9 cellular contexts compared by ENCODE assay signal in genomic region chr3:14319654-14320182, GRCh38.
DNase-seq lines count a peak whose midpoint lies in the region; ATAC-seq and TF ChIP-seq lines count a peak whose summit lies in the region.
"Had no signal": no experiment of that assay in that cellular context is flagged by ENCODE, and none has a peak within 500 bp of the region (broad histone marks: within the 10 kb centered on the region; RNA-seq: fewer than 3 reads in every experiment).

No MANE protein-coding gene starts in this region.

- H3K9me3 ChIP-seq in neural progenitor cell (ENCODE audit: low read depth), result no peaks in the 10 kb centered on the region

- H3K27me3 ChIP-seq in neural progenitor cell, result peaks cover 3% of the 10 kb centered on the region

- H3K36me3 ChIP-seq in neural progenitor cell, result no peaks in the 10 kb centered on the region

- peaks cover 2% of the 10 kb centered on the region for H3K27me3 Mint-ChIP-seq in neural progenitor cell (ENCODE audit: insufficient read depth, low read depth)
- H3K27me3 Mint-ChIP-seq: stimulated activated naive CD8-positive, alpha-beta T cell treated with anti-CD3 and anti-CD28 coated beads, Interleukin-15, Interleukin-2, amounts not matched to agents 100 ng/mL and 50 ng/mL, for 24 hours had no signal

- H3K4me3 Mint-ChIP-seq in neural progenitor cell, result no peak overlapping the region
- H3K4me3 Mint-ChIP-seq: stimulated activated naive CD8-positive, alpha-beta T cell treated with anti-CD3 and anti-CD28 coated beads, Interleukin-15, Interleukin-2, amounts not matched to agents 100 ng/mL and 50 ng/mL, for 24 hours had no signal

- TF ChIP-seq POLR2A in Raji (IDR thresholded peaks at IDR 0.05; ENCODE audit: insufficient read depth, low read depth, low read length), result peak; percentile 74

- no peak overlapping the region for H3K9ac ChIP-seq in neural progenitor cell

- peaks cover 13% of the 10 kb centered on the region for H3F3A ChIP-seq in neural progenitor cell (ENCODE audit: low read depth)

- H3K4me3 ChIP-seq in neural progenitor cell, result peak overlapping the region; percentile 39

- peak; percentile 14 for DNase-seq in NCI-H146 (lab: John Stamatoyannopoulos, UW)
- no peak for DNase-seq in NCI-H146 treated with DMSO at 0.1 percent for 48 hours (lab: John Stamatoyannopoulos, UW; ENCODE audit: unreplicated experiment)
- DNase-seq in HK-2 (ENCODE audit: unreplicated experiment), result peak; percentile 43
- DNase-seq in neural progenitor cell (ENCODE audit: low spot score), result peak; percentile 76
- no peak for DNase-seq in NCI-H446 treated with DMSO at 0.1 percent for 48 hours (lab: John Stamatoyannopoulos, UW)

- no peaks in the 10 kb centered on the region for H3K36me3 Mint-ChIP-seq in neural progenitor cell

- peak overlapping the region; percentile 66 for H3K4me2 ChIP-seq in neural progenitor cell

- no peak overlapping the region for H3K27ac Mint-ChIP-seq in neural progenitor cell
- H3K27ac Mint-ChIP-seq: stimulated activated naive CD8-positive, alpha-beta T cell treated with anti-CD3 and anti-CD28 coated beads, Interleukin-15, Interleukin-2, amounts not matched to agents 100 ng/mL and 50 ng/mL, for 24 hours had no signal

- no peak for TF ChIP-seq CTCF in neural progenitor cell (IDR thresholded peaks at IDR 0.05)

- H3K4me1 ChIP-seq in neural progenitor cell, result peaks cover 11% of the 10 kb centered on the region

- H3K9me3 Mint-ChIP-seq in neural progenitor cell, result peaks cover 4% of the 10 kb centered on the region

- no peak overlapping the region for H3K27ac ChIP-seq in neural progenitor cell

- H2AFZ ChIP-seq in neural progenitor cell (replicated peaks), result peak overlapping the region; percentile 70

- ATAC-seq in GM21367 (IDR thresholded peaks at IDR 0.05; ENCODE audit: unreplicated experiment), result peak; percentile 99
- ATAC-seq in esophagus mucosa, result peak; percentile 85

- no peaks in the 10 kb centered on the region for H4K20me1 ChIP-seq in neural progenitor cell (ENCODE audit: low read depth)

- no peaks in the 10 kb centered on the region for H3K79me2 ChIP-seq in neural progenitor cell (ENCODE audit: low read depth)

- H3K4me1 Mint-ChIP-seq in neural progenitor cell, result peaks cover 25% of the 10 kb centered on the region

Comparison
In these comparisons a context has a peak if more than half of its experiments do, and no peak if none do; other contexts are left out.
1. DNase-seq: peak in NCI-H146 (single experiment), HK-2 (single experiment) and neural progenitor cell (single experiment); none in NCI-H146 treated with DMSO at 0.1 percent for 48 hours (single experiment) and NCI-H446 treated with DMSO at 0.1 percent for 48 hours (single experiment).